Comparison of ENCODE assay signal across 19 cellular contexts in the genomic region with DNA sequence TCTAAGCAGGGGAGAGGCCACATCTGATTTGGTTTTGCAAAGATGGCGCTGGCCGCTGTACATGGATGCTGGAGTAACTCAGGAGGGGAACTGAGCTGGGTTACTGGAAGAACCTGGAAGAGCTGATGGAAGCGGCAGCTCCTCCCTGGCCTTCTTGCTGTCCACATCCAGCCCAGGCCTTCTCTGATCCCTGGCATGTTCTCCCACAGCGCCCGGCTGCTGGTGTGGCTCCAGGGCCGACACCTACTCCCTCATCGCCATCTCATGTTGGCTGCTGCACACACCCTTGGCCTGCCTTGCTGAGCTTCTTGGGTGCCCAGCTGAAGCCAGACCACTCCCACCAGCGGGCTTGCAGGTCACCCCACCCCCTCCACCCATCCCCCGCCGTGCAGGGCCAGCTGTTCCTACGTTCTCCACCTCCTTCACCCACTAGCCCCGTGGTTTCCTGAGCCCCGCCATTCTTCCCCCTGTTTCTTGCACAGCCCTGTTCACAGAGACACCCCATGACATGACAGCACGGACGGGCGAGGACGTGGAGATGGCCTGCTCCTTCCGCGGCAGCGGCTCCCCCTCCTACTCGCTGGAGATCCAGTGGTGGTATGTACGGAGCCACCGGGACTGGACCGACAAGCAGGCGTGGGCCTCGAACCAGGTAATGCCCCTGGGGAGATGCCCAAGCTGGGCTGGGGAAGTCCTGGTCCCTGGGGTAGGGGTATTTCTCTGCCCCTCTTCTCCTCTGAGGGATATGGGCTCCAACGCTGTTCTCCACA. TPM values are rescaled to one million over a fixed set of nuclear protein-coding genes. Genes with fewer than 3 reads are reported as not detected.
"Had no signal": no experiment of that assay in that cellular context is flagged by ENCODE, and none has a peak within 500 bp of the region (broad histone marks: within the 10 kb centered on the region; RNA-seq: fewer than 3 reads in every experiment).

No MANE protein-coding gene starts in this region.

- ATAC-seq: foreskin keratinocyte; naive thymus-derived CD8-positive, alpha-beta T cell; pancreas; right lobe of liver; stimulated activated effector memory CD8-positive, alpha-beta T cell treated with anti-CD3 and anti-CD28 coated beads, Interleukin-12 subunit alpha, Interleukin-12 subunit beta, amount 100 ng/mL, for 72 hours; stimulated activated naive CD8-positive, alpha-beta T cell treated with anti-CD3 and anti-CD28 coated beads, Interleukin-15, Interleukin-2, amounts not matched to agents 100 U/mL and 50 U/mL, for 24 hours had no signal

- H3K27ac ChIP-seq: colonic mucosa, foreskin keratinocyte, hepatocyte, pancreas, right lobe of liver, suprapubic skin, thyroid gland, upper lobe of left lung, uterus had no signal

- H3K79me2 ChIP-seq: hepatocyte had no signal

- H3K4me3 ChIP-seq: colonic mucosa, hepatocyte, pancreas, right lobe of liver, suprapubic skin, thyroid gland, upper lobe of left lung, uterus had no signal

- DNase-seq: colonic mucosa; dermis blood vessel endothelial cell; erythroblast; foreskin keratinocyte; head of caudate nucleus; naive thymus-derived CD8-positive, alpha-beta T cell; nucleus accumbens; stimulated activated CD4-positive, alpha-beta T cell treated with anti-CD3 and anti-CD28 coated beads, Interleukin-4, amount 100 ng/mL, for 1 hour; stimulated activated CD8-positive, alpha-beta memory T cell treated with anti-CD3 and anti-CD28 coated beads, Interleukin-4, amount 100 ng/mL, for 48 hours; stimulated activated naive CD8-positive, alpha-beta T cell treated with anti-CD3 and anti-CD28 coated beads, Interleukin-15, Interleukin-2, amounts not matched to agents 100 U/mL and 50 U/mL, for 24 hours; thyroid gland; uterus had no signal

- H3K4me1 ChIP-seq: colonic mucosa, foreskin keratinocyte, pancreas, suprapubic skin, thyroid gland, upper lobe of left lung, uterus had no signal

- H3K4me2 ChIP-seq: hepatocyte had no signal

- H2AFZ ChIP-seq: hepatocyte had no signal

- H3K27me3 ChIP-seq: colonic mucosa, hepatocyte, pancreas, right lobe of liver, thyroid gland, upper lobe of left lung, uterus had no signal

- H3K9me3 ChIP-seq: colonic mucosa, pancreas, right lobe of liver, suprapubic skin, thyroid gland, upper lobe of left lung, uterus had no signal

- H3K36me3 ChIP-seq: colonic mucosa, pancreas, right lobe of liver, suprapubic skin, thyroid gland, upper lobe of left lung, uterus had no signal

RNA-seq across cellular contexts. Expression of gene VSTM2L, which starts 28.4 kb away (rescaled TPM):
- total RNA-seq: mononuclear cell; naive thymus-derived CD8-positive, alpha-beta T cell had no signal
